ENCODE assay signal across 8 cellular contexts in the genomic region with DNA sequence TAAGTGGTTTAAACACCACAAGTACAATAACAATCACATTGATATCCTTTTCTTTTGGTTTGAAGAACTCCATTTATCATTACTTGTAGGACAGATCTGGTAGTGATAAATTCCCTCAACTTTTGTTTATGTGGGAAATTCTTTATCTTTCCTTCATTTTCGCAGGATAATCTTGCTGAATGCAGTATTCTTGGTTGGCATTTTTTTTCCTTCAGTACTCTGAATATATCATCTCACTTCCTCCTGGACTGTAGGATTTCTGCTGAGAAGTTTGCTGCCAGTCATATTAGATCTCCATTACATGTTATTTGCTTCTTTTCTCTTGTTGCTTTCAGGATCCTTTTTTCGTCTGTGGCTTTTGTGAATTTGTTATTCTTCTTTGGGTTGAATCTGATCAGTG.
"Had no signal": no experiment of that assay in that cellular context is flagged by ENCODE, and none has a peak within 500 bp of the region (broad histone marks: within the 10 kb centered on the region; RNA-seq: fewer than 3 reads in every experiment).

No MANE protein-coding gene starts in this region.

- H3K4me3 ChIP-seq: K562 had no signal

- ATAC-seq: HepG2, K562 had no signal

- H3K27ac ChIP-seq: HL-60, KMS-11 had no signal

- FAIRE-seq: HepG2, K562 had no signal

- DNase-seq: IMR-90, Karpas-422, KBM-7, KG1 had no signal
